8 cellular contexts compared by ENCODE assay signal in the genomic region with DNA sequence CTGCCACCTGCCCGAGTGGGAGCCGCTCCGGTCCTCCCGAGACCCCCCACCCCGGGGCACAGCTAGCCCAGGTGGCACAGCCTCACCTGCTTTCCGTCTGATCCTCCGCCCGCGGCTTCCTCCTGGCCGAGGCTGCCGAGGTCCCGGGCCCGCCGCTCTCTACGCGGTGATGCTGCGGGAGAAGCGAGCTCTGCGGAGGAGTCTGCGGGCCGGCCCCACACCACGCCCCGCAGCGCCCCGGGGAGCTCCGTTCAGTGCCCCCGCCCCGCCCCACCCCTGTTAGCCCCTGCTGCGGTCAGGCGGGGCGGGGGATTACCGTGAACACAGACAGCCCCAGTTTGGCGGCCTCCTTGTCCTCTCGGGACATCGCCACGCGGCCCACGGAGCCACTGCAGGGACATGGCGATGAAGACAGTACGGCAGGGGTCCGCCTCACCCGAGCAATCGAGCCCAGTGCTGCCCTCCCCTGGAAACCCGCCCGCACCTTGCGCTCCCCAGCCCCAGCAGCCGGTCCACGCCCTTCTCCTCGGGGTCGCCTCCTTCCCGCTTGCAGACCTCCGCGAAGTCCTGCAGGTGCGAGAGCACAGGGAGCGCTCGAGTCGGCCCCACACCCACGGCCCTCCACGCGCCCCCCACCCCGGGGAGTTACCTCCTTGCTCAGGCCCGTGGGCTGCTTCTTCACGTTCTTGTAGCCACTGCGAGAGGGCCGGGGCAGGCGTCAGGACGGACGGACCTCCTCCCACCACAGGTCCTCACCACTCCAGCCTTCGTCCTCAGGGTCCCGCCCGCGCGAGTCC. TPM values are rescaled to one million over a fixed set of nuclear protein-coding genes. Genes with fewer than 3 reads are reported as not detected.
DNase-seq lines count a peak whose midpoint lies in the region; ATAC-seq and TF ChIP-seq lines count a peak whose summit lies in the region.

No MANE protein-coding gene starts in this region.

- peaks cover 3 to 16% of the 10 kb centered on the region in 2 donors for H3K4me1 ChIP-seq in ascending aorta

- peak overlapping the region; percentile 95 for H3K27ac ChIP-seq in ascending aorta

- TF ChIP-seq CTCF in ascending aorta (IDR thresholded peaks at IDR 0.05): no peak

- ATAC-seq in GM18867 (IDR thresholded peaks at IDR 0.05; ENCODE audit: unreplicated experiment) (peak; percentile 17), HG03196 (IDR thresholded peaks at IDR 0.05; ENCODE audit: unreplicated experiment) (peak; percentile 17), GM18519 (IDR thresholded peaks at IDR 0.05; ENCODE audit: low FRiP score, unreplicated experiment) (no peak)

- no peaks in the 10 kb centered on the region for H3K27me3 ChIP-seq in ascending aorta

- DNase-seq in AG08396 (ENCODE audit: low spot score): peak; percentile 70
- DNase-seq in SK-N-DZ (ENCODE audit: low spot score): peak; percentile 42
- peak in 1 of 2 donors; percentile 68 for DNase-seq in ascending aorta (ENCODE audit: low spot score in 2 of 2)
- DNase-seq in iPS-NIHi7 (ENCODE audit: extremely low spot score): peak; percentile 76
- DNase-seq in stimulated activated CD4-positive, alpha-beta T cell treated with anti-CD3 and anti-CD28 coated beads, Interleukin-15, amount 100 ng/mL, for 24 hours: peak; percentile 73

- peaks cover 38 to 50% of the 10 kb centered on the region in 2 donors for H3K36me3 ChIP-seq in ascending aorta

- H3K9me3 ChIP-seq in ascending aorta: no peaks in the 10 kb centered on the region

- peak overlapping the region; percentile 89 to 99 for H3K4me3 ChIP-seq in ascending aorta

- intact Hi-C loops in ascending aorta (cut with DNase I): loop anchor here (10.0 kb wide), 2 partner anchors 383 to 1403 kb away; a partner anchor contains a TSS

RNA-seq across cellular contexts. Expression of a gene that starts 0.9 kb away (rescaled TPM):
- 20.2 and 20.7 TPM in 2 replicates for polyA plus RNA-seq in SK-N-DZ (2014; cell fraction: cytosol; rRNA removed)
- polyA plus RNA-seq in SK-N-DZ (2014; cell fraction: nucleus; rRNA removed): 76.0 and 86.4 TPM in 2 replicates
- 2.4 TPM for total RNA-seq in ascending aorta

RNA-seq across cellular contexts. Expression of a gene that starts 6.9 kb away (rescaled TPM):
- polyA plus RNA-seq in SK-N-DZ (2014; cell fraction: cytosol; rRNA removed): 93.2 and 126 TPM in 2 replicates
- polyA plus RNA-seq in SK-N-DZ (2014; cell fraction: nucleus; rRNA removed): 96.9 and 161 TPM in 2 replicates
- 23.6 TPM for total RNA-seq in ascending aorta

RNA-seq across cellular contexts. Expression of a gene that starts 19.7 kb away (rescaled TPM):
- polyA plus RNA-seq in SK-N-DZ (2014; cell fraction: cytosol; rRNA removed): 153 and 169 TPM in 2 replicates
- polyA plus RNA-seq in SK-N-DZ (2014; cell fraction: nucleus; rRNA removed): 86.2 and 120 TPM in 2 replicates
- 447 TPM for total RNA-seq in ascending aorta

RNA-seq across cellular contexts. Expression of a gene that starts 37.9 kb away (rescaled TPM):
- polyA plus RNA-seq in SK-N-DZ (2014; cell fraction: cytosol; rRNA removed): 160 and 194 TPM in 2 replicates
- polyA plus RNA-seq in SK-N-DZ (2014; cell fraction: nucleus; rRNA removed): 247 and 273 TPM in 2 replicates
- 979 TPM for total RNA-seq in ascending aorta

RNA-seq across cellular contexts. Expression of a gene that starts 47.5 kb away (rescaled TPM):
- polyA plus RNA-seq in SK-N-DZ (2014; cell fraction: cytosol; rRNA removed): 0.09 and 0.20 TPM in 2 replicates
- 0.90 and 1.8 TPM in 2 replicates for polyA plus RNA-seq in SK-N-DZ (2014; cell fraction: nucleus; rRNA removed)
- 5.4 TPM for total RNA-seq in ascending aorta
